1 cellular context compared by ENCODE assay signal in the genomic region with DNA sequence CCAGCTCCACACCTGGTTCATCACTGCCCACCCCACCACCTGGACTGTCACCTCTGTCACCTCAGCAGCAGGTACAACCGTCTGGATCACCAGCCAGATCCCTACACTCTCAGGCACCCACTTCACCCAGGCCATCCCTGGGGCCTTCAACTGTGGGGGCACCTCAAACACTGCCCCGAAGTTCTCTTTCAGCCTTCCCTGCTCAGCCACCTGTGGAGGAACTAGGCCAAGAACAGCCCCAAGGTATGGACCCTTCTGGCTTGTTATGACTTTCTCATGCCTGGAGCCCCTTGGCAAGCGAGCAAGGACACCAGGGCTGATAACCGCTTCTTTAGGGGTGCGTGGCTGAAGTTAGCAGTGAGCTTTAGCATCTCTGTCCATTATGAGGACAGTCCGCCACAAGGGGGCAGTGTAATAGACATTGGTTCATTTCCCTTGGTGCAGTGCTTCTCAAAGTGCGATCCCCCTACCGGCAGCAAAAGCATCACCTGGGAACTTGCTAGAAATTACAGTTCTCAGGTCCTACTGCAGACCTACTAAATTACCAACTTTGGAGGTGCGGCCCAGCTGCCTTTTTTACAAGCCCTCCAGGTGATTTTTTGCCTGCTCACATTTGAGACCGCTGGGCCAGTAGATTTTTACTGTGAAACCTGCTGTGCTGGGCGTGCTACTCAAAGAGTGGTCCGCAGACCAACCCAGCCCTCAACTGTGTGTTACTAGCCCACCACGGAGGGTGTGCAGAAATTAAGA.
A peak's percentile ranks its signal among the peaks of the same experiment; 100 is the strongest.
TF ChIP-seq lines count a peak whose summit lies in the region.

No MANE protein-coding gene starts in this region.

TF ChIP-seq in HepG2, 621 proteins besides CTCF, POLR2A, EP300 and RAD21 (continued from another document and continues in another):
- TF ChIP-seq, protein P1, sequence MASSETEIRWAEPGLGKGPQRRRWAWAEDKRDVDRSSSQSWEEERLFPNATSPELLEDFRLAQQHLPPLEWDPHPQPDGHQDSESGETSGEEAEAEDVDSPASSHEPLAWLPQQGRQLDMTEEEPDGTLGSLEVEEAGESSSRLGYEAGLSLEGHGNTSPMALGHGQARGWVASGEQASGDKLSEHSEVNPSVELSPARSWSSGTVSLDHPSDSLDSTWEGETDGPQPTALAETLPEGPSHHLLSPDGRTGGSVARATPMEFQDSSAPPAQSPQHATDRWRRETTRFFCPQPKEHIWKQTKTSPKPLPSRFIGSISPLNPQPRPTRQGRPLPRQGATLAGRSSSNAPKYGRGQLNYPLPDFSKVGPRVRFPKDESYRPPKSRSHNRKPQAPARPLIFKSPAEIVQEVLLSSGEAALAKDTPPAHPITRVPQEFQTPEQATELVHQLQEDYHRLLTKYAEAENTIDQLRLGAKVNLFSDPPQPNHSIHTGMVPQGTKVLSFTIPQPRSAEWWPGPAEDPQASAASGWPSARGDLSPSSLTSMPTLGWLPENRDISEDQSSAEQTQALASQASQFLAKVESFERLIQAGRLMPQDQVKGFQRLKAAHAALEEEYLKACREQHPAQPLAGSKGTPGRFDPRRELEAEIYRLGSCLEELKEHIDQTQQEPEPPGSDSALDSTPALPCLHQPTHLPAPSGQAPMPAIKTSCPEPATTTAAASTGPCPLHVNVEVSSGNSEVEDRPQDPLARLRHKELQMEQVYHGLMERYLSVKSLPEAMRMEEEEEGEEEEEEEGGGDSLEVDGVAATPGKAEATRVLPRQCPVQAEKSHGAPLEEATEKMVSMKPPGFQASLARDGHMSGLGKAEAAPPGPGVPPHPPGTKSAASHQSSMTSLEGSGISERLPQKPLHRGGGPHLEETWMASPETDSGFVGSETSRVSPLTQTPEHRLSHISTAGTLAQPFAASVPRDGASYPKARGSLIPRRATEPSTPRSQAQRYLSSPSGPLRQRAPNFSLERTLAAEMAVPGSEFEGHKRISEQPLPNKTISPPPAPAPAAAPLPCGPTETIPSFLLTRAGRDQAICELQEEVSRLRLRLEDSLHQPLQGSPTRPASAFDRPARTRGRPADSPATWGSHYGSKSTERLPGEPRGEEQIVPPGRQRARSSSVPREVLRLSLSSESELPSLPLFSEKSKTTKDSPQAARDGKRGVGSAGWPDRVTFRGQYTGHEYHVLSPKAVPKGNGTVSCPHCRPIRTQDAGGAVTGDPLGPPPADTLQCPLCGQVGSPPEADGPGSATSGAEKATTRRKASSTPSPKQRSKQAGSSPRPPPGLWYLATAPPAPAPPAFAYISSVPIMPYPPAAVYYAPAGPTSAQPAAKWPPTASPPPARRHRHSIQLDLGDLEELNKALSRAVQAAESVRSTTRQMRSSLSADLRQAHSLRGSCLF (CRISPR knock-in tag; IDR thresholded peaks at IDR 0.05; ENCODE audit: borderline replicate concordance) = no peak
- no peak for TF ChIP-seq KLF11 (CRISPR knock-in tag; IDR thresholded peaks at IDR 0.05)
- no peak for TF ChIP-seq NFIC (IDR thresholded peaks at IDR 0.05; ENCODE audit: low read length)
- TF ChIP-seq, protein P2, sequence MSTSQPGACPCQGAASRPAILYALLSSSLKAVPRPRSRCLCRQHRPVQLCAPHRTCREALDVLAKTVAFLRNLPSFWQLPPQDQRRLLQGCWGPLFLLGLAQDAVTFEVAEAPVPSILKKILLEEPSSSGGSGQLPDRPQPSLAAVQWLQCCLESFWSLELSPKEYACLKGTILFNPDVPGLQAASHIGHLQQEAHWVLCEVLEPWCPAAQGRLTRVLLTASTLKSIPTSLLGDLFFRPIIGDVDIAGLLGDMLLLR (CRISPR knock-in tag; IDR thresholded peaks at IDR 0.05) = no peak
- no peak for TF ChIP-seq ZNF556 (CRISPR knock-in tag; IDR thresholded peaks at IDR 0.05; ENCODE audit: borderline replicate concordance)
- no peak for TF ChIP-seq ZNF205 (CRISPR knock-in tag; IDR thresholded peaks at IDR 0.05)
- TF ChIP-seq, protein P3, sequence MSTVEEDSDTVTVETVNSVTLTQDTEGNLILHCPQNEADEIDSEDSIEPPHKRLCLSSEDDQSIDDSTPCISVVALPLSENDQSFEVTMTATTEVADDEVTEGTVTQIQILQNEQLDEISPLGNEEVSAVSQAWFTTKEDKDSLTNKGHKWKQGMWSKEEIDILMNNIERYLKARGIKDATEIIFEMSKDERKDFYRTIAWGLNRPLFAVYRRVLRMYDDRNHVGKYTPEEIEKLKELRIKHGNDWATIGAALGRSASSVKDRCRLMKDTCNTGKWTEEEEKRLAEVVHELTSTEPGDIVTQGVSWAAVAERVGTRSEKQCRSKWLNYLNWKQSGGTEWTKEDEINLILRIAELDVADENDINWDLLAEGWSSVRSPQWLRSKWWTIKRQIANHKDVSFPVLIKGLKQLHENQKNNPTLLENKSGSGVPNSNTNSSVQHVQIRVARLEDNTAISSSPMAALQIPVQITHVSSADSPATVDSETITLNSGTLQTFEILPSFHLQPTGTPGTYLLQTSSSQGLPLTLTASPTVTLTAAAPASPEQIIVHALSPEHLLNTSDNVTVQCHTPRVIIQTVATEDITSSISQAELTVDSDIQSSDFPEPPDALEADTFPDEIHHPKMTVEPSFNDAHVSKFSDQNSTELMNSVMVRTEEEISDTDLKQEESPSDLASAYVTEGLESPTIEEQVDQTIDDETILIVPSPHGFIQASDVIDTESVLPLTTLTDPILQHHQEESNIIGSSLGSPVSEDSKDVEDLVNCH (CRISPR knock-in tag; IDR thresholded peaks at IDR 0.05) = no peak
- TF ChIP-seq ZNF3 (CRISPR knock-in tag; IDR thresholded peaks at IDR 0.05) = peak; percentile 25; the same call in 1 of the 2 replicates
- no peak for TF ChIP-seq JUND (CRISPR knock-in tag; IDR thresholded peaks at IDR 0.05)
- no peak for TF ChIP-seq ZFP82 (CRISPR knock-in tag; IDR thresholded peaks at IDR 0.05; ENCODE audit: borderline replicate concordance)
- no peak for TF ChIP-seq GTF2F1 (IDR thresholded peaks at IDR 0.05; ENCODE audit: low read length)
- TF ChIP-seq FOSL1 (CRISPR knock-in tag; IDR thresholded peaks at IDR 0.05; ENCODE audit: borderline replicate concordance) = no peak
- TF ChIP-seq NFE2L2 (IDR thresholded peaks at IDR 0.05; ENCODE audit: low read length) = no peak
- TF ChIP-seq RELA (CRISPR knock-in tag; IDR thresholded peaks at IDR 0.05) = no peak
- TF ChIP-seq ZNF337 (CRISPR knock-in tag; IDR thresholded peaks at IDR 0.05; ENCODE audit: borderline replicate concordance, low read depth) = no peak
- no peak for TF ChIP-seq ZMAT3 (CRISPR knock-in tag; conservative IDR thresholded peaks at IDR 0.05)
- TF ChIP-seq ZNF709 (CRISPR knock-in tag; IDR thresholded peaks at IDR 0.05) = no peak
- no peak for TF ChIP-seq TBX2 (CRISPR knock-in tag; IDR thresholded peaks at IDR 0.05; ENCODE audit: borderline replicate concordance)
- TF ChIP-seq ZFP36L1 (CRISPR knock-in tag; IDR thresholded peaks at IDR 0.05) = no peak
- no peak for TF ChIP-seq SOX13 (IDR thresholded peaks at IDR 0.05)
- TF ChIP-seq SOX13 (CRISPR knock-in tag; conservative IDR thresholded peaks at IDR 0.05 in 1 of 2, IDR thresholded peaks at IDR 0.05 in 1 of 2) = 0 out of 4 replicates have a peak, but pooled peaks of 1 of the 2 experiments have one; percentile 20
- no peak for TF ChIP-seq ZBTB42 (CRISPR knock-in tag; IDR thresholded peaks at IDR 0.05)
- no peak for TF ChIP-seq ZNF484 (CRISPR knock-in tag; IDR thresholded peaks at IDR 0.05; ENCODE audit: borderline replicate concordance, low read depth)
- no peak for TF ChIP-seq ZNF543 (CRISPR knock-in tag; IDR thresholded peaks at IDR 0.05)
- no peak for TF ChIP-seq POLR2AphosphoS5 (IDR thresholded peaks at IDR 0.05; ENCODE audit: low read depth, low read length)
- no peak for TF ChIP-seq ZNF577 (CRISPR knock-in tag; IDR thresholded peaks at IDR 0.05; ENCODE audit: borderline replicate concordance, low read depth)
- TF ChIP-seq CAMTA2 (CRISPR knock-in tag; IDR thresholded peaks at IDR 0.05; ENCODE audit: borderline replicate concordance) = no peak
- no peak for TF ChIP-seq SMAD1 (CRISPR knock-in tag; IDR thresholded peaks at IDR 0.05; ENCODE audit: borderline replicate concordance, low read depth)
- no peak for TF ChIP-seq TCF12 (IDR thresholded peaks at IDR 0.05)
- no peak for TF ChIP-seq TCF12 (CRISPR knock-in tag; IDR thresholded peaks at IDR 0.05)
- TF ChIP-seq POLR2AphosphoS2 (IDR thresholded peaks at IDR 0.05; ENCODE audit: low read depth, low read length) = no peak
- TF ChIP-seq ZNF562 (CRISPR knock-in tag; IDR thresholded peaks at IDR 0.05; ENCODE audit: borderline replicate concordance) = no peak
- TF ChIP-seq ATM (IDR thresholded peaks at IDR 0.05; ENCODE audit: borderline replicate concordance) = no peak
- no peak for TF ChIP-seq ZNF260 (CRISPR knock-in tag; IDR thresholded peaks at IDR 0.05; ENCODE audit: borderline replicate concordance, low read depth)
- TF ChIP-seq, protein P4, sequence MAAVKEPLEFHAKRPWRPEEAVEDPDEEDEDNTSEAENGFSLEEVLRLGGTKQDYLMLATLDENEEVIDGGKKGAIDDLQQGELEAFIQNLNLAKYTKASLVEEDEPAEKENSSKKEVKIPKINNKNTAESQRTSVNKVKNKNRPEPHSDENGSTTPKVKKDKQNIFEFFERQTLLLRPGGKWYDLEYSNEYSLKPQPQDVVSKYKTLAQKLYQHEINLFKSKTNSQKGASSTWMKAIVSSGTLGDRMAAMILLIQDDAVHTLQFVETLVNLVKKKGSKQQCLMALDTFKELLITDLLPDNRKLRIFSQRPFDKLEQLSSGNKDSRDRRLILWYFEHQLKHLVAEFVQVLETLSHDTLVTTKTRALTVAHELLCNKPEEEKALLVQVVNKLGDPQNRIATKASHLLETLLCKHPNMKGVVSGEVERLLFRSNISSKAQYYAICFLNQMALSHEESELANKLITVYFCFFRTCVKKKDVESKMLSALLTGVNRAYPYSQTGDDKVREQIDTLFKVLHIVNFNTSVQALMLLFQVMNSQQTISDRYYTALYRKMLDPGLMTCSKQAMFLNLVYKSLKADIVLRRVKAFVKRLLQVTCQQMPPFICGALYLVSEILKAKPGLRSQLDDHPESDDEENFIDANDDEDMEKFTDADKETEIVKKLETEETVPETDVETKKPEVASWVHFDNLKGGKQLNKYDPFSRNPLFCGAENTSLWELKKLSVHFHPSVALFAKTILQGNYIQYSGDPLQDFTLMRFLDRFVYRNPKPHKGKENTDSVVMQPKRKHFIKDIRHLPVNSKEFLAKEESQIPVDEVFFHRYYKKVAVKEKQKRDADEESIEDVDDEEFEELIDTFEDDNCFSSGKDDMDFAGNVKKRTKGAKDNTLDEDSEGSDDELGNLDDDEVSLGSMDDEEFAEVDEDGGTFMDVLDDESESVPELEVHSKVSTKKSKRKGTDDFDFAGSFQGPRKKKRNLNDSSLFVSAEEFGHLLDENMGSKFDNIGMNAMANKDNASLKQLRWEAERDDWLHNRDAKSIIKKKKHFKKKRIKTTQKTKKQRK (IDR thresholded peaks at IDR 0.05; ENCODE audit: low read length) = no peak
- TF ChIP-seq ZNF335 (CRISPR knock-in tag; IDR thresholded peaks at IDR 0.05) = no peak
- no peak for TF ChIP-seq SP1 (IDR thresholded peaks at IDR 0.05)
- peak; percentile 39; the same call in 1 of the 2 replicates for TF ChIP-seq SP1 (CRISPR knock-in tag; IDR thresholded peaks at IDR 0.05)
- no peak for TF ChIP-seq RARA (CRISPR knock-in tag; IDR thresholded peaks at IDR 0.05)
- TF ChIP-seq ZNF720 (CRISPR knock-in tag; IDR thresholded peaks at IDR 0.05) = no peak
- TF ChIP-seq SAP130 (CRISPR knock-in tag; IDR thresholded peaks at IDR 0.05; ENCODE audit: low read depth) = peak; percentile 53; the same call in 1 of the 2 replicates
- no peak for TF ChIP-seq PLRG1 (conservative IDR thresholded peaks at IDR 0.05)
- peak; percentile 42; the same call in 1 of the 2 replicates for TF ChIP-seq POGZ (CRISPR knock-in tag; IDR thresholded peaks at IDR 0.05)
- TF ChIP-seq ZNF136 (CRISPR knock-in tag; IDR thresholded peaks at IDR 0.05; ENCODE audit: low read depth) = no peak
- TF ChIP-seq, protein P5, sequence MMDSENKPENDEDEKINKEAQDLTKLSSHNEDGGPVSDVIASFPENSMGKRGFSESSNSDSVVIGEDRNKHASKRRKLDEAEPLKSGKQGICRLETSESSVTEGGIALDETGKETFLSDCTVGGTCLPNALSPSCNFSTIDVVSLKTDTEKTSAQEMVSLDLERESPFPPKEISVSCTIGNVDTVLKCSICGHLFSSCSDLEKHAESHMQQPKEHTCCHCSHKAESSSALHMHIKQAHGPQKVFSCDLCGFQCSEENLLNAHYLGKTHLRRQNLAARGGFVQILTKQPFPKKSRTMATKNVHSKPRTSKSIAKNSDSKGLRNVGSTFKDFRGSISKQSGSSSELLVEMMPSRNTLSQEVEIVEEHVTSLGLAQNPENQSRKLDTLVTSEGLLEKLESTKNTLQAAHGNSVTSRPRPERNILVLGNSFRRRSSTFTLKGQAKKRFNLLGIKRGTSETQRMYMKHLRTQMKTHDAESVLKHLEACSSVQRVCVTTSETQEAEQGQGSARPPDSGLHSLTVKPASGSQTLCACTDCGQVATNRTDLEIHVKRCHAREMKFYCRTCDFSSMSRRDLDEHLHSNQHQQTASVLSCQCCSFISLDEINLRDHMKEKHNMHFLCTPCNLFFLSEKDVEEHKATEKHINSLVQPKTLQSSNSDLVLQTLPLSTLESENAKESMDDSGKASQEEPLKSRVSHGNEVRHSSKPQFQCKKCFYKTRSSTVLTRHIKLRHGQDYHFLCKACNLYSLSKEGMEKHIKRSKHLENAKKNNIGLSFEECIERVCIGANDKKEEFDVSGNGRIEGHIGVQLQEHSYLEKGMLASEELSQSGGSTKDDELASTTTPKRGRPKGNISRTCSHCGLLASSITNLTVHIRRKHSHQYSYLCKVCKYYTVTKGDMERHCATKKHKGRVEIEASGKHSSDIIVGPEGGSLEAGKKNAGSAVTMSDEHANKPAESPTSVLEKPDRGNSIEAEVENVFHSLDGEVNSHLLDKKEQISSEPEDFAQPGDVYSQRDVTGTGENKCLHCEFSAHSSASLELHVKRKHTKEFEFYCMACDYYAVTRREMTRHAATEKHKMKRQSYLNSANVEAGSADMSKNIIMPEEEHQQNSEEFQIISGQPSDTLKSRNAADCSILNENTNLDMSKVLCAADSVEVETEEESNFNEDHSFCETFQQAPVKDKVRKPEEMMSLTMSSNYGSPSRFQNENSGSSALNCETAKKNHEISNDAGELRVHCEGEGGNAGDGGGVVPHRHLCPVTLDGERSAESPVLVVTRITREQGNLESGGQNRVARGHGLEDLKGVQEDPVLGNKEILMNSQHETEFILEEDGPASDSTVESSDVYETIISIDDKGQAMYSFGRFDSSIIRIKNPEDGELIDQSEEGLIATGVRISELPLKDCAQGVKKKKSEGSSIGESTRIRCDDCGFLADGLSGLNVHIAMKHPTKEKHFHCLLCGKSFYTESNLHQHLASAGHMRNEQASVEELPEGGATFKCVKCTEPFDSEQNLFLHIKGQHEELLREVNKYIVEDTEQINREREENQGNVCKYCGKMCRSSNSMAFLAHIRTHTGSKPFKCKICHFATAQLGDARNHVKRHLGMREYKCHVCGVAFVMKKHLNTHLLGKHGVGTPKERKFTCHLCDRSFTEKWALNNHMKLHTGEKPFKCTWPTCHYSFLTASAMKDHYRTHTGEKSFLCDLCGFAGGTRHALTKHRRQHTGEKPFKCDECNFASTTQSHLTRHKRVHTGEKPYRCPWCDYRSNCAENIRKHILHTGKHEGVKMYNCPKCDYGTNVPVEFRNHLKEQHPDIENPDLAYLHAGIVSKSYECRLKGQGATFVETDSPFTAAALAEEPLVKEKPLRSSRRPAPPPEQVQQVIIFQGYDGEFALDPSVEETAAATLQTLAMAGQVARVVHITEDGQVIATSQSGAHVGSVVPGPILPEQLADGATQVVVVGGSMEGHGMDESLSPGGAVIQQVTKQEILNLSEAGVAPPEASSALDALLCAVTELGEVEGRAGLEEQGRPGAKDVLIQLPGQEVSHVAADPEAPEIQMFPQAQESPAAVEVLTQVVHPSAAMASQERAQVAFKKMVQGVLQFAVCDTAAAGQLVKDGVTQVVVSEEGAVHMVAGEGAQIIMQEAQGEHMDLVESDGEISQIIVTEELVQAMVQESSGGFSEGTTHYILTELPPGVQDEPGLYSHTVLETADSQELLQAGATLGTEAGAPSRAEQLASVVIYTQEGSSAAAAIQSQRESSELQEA (CRISPR knock-in tag; IDR thresholded peaks at IDR 0.05; ENCODE audit: not compliant biosample characterization) = no peak
- no peak for TF ChIP-seq IRX3 (CRISPR knock-in tag; IDR thresholded peaks at IDR 0.05; ENCODE audit: borderline replicate concordance, low read depth)
